In the genomic region with DNA sequence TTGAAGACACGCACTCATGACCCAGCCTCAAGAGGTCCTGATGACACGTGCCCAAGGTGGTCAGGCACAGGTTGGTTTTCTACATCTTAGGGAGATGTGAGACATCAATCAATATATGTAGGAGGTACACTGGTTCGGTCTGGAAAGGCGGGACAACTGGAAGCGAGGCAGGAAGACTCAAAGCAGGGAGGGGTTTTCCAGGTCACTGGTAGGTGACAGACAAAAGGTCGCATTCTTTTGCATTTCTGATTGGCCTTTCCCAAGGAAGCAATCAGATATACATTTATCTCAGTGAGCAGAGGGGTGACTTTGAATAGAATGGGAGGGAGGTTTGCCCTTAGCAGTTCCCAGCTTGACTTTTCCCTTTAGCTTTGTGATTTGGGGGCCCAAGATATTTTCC, we compare ENCODE assay signal across 2 cellular contexts.
TF ChIP-seq lines count a peak whose summit lies in the region.

No MANE protein-coding gene starts in this region.

TF ChIP-seq in H1, 55 proteins besides CTCF, POLR2A, EP300 and RAD21:
- TF ChIP-seq CEBPB (IDR thresholded peaks at IDR 0.05; ENCODE audit: low read depth, low read length) (no peak), SP4 (IDR thresholded peaks at IDR 0.05; ENCODE audit: low read length) (no peak), EZH2 (IDR thresholded peaks at IDR 0.05; ENCODE audit: low read depth, low read length, severe bottlenecking) (no peak), GABPA (IDR thresholded peaks at IDR 0.05; ENCODE audit: borderline replicate concordance, insufficient read depth, low read length) (no peak), FOSL1 (IDR thresholded peaks at IDR 0.05; ENCODE audit: insufficient read depth, low read depth, low read length) (no peak), NANOG (IDR thresholded peaks at IDR 0.05; ENCODE audit: insufficient read depth, low read depth, low read length, poor library complexity, severe bottlenecking) (no peak), CREB1 (IDR thresholded peaks at IDR 0.05) (no peak), TBP (IDR thresholded peaks at IDR 0.05; ENCODE audit: low read depth, low read length) (no peak), BCL11A (IDR thresholded peaks at IDR 0.05; ENCODE audit: low read depth in 2 of 2, low read length in 2 of 2) (no peak), SP2 (IDR thresholded peaks at IDR 0.05; ENCODE audit: low read length) (no peak), RXRA (IDR thresholded peaks at IDR 0.05; ENCODE audit: insufficient read depth, low read depth, low read length) (no peak)
- TF ChIP-seq, protein P1, sequence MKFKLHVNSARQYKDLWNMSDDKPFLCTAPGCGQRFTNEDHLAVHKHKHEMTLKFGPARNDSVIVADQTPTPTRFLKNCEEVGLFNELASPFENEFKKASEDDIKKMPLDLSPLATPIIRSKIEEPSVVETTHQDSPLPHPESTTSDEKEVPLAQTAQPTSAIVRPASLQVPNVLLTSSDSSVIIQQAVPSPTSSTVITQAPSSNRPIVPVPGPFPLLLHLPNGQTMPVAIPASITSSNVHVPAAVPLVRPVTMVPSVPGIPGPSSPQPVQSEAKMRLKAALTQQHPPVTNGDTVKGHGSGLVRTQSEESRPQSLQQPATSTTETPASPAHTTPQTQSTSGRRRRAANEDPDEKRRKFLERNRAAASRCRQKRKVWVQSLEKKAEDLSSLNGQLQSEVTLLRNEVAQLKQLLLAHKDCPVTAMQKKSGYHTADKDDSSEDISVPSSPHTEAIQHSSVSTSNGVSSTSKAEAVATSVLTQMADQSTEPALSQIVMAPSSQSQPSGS (IDR thresholded peaks at IDR 0.05; ENCODE audit: low read length), result no peak
- TF ChIP-seq, protein P2, sequence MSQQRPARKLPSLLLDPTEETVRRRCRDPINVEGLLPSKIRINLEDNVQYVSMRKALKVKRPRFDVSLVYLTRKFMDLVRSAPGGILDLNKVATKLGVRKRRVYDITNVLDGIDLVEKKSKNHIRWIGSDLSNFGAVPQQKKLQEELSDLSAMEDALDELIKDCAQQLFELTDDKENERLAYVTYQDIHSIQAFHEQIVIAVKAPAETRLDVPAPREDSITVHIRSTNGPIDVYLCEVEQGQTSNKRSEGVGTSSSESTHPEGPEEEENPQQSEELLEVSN (IDR thresholded peaks at IDR 0.05), result no peak
- TF ChIP-seq, protein P3, sequence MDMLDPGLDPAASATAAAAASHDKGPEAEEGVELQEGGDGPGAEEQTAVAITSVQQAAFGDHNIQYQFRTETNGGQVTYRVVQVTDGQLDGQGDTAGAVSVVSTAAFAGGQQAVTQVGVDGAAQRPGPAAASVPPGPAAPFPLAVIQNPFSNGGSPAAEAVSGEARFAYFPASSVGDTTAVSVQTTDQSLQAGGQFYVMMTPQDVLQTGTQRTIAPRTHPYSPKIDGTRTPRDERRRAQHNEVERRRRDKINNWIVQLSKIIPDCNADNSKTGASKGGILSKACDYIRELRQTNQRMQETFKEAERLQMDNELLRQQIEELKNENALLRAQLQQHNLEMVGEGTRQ (IDR thresholded peaks at IDR 0.05; ENCODE audit: low read length), result no peak
TF ChIP-seq in H1: peak in this region for 0.

TF ChIP-seq in GM23338, 12 proteins besides CTCF, POLR2A, EP300 and RAD21:
- TF ChIP-seq ZNF331 (CRISPR knock-in tag; IDR thresholded peaks at IDR 0.05; ENCODE audit: low read depth) (no peak), EZH2 (IDR thresholded peaks at IDR 0.05; ENCODE audit: low read depth, unreplicated experiment) (no peak), POLR2AphosphoS5 (IDR thresholded peaks at IDR 0.05; ENCODE audit: low read depth) (no peak)
- TF ChIP-seq, protein P4, sequence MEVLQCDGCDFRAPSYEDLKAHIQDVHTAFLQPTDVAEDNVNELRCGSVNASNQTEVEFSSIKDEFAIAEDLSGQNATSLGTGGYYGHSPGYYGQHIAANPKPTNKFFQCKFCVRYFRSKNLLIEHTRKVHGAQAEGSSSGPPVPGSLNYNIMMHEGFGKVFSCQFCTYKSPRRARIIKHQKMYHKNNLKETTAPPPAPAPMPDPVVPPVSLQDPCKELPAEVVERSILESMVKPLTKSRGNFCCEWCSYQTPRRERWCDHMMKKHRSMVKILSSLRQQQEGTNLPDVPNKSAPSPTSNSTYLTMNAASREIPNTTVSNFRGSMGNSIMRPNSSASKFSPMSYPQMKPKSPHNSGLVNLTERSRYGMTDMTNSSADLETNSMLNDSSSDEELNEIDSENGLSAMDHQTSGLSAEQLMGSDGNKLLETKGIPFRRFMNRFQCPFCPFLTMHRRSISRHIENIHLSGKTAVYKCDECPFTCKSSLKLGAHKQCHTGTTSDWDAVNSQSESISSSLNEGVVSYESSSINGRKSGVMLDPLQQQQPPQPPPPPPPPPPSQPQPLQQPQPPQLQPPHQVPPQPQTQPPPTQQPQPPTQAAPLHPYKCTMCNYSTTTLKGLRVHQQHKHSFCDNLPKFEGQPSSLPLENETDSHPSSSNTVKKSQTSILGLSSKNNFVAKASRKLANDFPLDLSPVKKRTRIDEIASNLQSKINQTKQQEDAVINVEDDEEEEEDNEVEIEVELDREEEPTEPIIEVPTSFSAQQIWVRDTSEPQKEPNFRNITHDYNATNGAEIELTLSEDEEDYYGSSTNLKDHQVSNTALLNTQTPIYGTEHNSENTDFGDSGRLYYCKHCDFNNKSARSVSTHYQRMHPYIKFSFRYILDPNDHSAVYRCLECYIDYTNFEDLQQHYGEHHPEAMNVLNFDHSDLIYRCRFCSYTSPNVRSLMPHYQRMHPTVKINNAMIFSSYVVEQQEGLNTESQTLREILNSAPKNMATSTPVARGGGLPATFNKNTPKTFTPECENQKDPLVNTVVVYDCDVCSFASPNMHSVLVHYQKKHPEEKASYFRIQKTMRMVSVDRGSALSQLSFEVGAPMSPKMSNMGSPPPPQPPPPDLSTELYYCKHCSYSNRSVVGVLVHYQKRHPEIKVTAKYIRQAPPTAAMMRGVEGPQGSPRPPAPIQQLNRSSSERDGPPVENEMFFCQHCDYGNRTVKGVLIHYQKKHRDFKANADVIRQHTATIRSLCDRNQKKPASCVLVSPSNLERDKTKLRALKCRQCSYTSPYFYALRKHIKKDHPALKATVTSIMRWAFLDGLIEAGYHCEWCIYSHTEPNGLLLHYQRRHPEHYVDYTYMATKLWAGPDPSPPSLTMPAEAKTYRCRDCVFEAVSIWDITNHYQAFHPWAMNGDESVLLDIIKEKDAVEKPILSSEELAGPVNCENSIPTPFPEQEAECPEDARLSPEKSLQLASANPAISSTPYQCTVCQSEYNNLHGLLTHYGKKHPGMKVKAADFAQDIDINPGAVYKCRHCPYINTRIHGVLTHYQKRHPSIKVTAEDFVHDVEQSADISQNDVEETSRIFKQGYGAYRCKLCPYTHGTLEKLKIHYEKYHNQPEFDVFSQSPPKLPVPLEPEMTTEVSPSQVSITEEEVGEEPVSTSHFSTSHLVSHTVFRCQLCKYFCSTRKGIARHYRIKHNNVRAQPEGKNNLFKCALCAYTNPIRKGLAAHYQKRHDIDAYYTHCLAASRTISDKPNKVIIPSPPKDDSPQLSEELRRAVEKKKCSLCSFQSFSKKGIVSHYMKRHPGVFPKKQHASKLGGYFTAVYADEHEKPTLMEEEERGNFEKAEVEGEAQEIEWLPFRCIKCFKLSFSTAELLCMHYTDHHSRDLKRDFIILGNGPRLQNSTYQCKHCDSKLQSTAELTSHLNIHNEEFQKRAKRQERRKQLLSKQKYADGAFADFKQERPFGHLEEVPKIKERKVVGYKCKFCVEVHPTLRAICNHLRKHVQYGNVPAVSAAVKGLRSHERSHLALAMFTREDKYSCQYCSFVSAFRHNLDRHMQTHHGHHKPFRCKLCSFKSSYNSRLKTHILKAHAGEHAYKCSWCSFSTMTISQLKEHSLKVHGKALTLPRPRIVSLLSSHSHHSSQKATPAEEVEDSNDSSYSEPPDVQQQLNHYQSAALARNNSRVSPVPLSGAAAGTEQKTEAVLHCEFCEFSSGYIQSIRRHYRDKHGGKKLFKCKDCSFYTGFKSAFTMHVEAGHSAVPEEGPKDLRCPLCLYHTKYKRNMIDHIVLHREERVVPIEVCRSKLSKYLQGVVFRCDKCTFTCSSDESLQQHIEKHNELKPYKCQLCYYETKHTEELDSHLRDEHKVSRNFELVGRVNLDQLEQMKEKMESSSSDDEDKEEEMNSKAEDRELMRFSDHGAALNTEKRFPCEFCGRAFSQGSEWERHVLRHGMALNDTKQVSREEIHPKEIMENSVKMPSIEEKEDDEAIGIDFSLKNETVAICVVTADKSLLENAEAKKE (CRISPR knock-in tag; IDR thresholded peaks at IDR 0.05), result no peak
- TF ChIP-seq, protein P5, sequence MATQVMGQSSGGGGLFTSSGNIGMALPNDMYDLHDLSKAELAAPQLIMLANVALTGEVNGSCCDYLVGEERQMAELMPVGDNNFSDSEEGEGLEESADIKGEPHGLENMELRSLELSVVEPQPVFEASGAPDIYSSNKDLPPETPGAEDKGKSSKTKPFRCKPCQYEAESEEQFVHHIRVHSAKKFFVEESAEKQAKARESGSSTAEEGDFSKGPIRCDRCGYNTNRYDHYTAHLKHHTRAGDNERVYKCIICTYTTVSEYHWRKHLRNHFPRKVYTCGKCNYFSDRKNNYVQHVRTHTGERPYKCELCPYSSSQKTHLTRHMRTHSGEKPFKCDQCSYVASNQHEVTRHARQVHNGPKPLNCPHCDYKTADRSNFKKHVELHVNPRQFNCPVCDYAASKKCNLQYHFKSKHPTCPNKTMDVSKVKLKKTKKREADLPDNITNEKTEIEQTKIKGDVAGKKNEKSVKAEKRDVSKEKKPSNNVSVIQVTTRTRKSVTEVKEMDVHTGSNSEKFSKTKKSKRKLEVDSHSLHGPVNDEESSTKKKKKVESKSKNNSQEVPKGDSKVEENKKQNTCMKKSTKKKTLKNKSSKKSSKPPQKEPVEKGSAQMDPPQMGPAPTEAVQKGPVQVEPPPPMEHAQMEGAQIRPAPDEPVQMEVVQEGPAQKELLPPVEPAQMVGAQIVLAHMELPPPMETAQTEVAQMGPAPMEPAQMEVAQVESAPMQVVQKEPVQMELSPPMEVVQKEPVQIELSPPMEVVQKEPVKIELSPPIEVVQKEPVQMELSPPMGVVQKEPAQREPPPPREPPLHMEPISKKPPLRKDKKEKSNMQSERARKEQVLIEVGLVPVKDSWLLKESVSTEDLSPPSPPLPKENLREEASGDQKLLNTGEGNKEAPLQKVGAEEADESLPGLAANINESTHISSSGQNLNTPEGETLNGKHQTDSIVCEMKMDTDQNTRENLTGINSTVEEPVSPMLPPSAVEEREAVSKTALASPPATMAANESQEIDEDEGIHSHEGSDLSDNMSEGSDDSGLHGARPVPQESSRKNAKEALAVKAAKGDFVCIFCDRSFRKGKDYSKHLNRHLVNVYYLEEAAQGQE (IDR thresholded peaks at IDR 0.05; ENCODE audit: unreplicated experiment), result no peak
